ENCODE assay signal across 1 cellular context in the genomic region with DNA sequence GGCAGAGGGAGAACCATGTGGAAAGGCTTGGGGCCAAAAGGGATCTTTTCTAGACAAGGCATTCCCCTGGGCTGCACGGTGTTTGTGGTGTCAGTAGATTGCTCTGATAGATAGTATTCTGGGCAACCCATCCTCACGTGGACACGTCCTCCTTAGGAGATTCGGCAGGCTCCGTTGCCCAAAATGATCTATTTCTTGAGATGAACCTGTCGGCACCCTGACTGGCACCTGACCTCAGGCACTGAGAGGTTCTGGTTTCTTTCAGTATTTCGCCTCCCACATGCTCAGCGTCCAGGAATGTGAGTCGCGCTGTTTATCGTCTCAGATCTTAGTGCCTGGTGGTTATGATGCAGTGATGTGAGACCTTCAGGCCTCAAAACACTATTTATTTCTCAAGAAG.
TF ChIP-seq lines count a peak whose summit lies in the region.

No MANE protein-coding gene starts in this region.

TF ChIP-seq in IMR-90, 13 proteins besides CTCF, POLR2A, EP300 and RAD21:
- TF ChIP-seq ELK1 (IDR thresholded peaks at IDR 0.05; ENCODE audit: borderline replicate concordance, low read depth, low read length) (no peak), RFX5 (IDR thresholded peaks at IDR 0.05; ENCODE audit: low read depth, low read length) (no peak), CHD1 (IDR thresholded peaks at IDR 0.05; ENCODE audit: low read depth, low read length) (no peak), MXI1 (IDR thresholded peaks at IDR 0.05; ENCODE audit: borderline replicate concordance, low read depth, low read length) (no peak), BHLHE40 (IDR thresholded peaks at IDR 0.05; ENCODE audit: low read depth, low read length) (no peak), SMC3 (IDR thresholded peaks at IDR 0.05; ENCODE audit: low read depth, low read length) (no peak), RCOR1 (IDR thresholded peaks at IDR 0.05; ENCODE audit: insufficient replicate concordance, low read length) (no peak), MAFK (IDR thresholded peaks at IDR 0.05; ENCODE audit: low read depth, low read length) (no peak), CEBPB (IDR thresholded peaks at IDR 0.05; ENCODE audit: low read depth, low read length) (no peak), MAZ (IDR thresholded peaks at IDR 0.05; ENCODE audit: borderline replicate concordance, low read depth, low read length) (no peak), FOS (IDR thresholded peaks at IDR 0.05; ENCODE audit: low read depth, low read length) (no peak), NFE2L2 (IDR thresholded peaks at IDR 0.05; ENCODE audit: low read depth, low read length) (no peak)
- TF ChIP-seq, protein P1, sequence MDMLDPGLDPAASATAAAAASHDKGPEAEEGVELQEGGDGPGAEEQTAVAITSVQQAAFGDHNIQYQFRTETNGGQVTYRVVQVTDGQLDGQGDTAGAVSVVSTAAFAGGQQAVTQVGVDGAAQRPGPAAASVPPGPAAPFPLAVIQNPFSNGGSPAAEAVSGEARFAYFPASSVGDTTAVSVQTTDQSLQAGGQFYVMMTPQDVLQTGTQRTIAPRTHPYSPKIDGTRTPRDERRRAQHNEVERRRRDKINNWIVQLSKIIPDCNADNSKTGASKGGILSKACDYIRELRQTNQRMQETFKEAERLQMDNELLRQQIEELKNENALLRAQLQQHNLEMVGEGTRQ (IDR thresholded peaks at IDR 0.05; ENCODE audit: low read depth, low read length) = no peak
